In the genomic region with DNA sequence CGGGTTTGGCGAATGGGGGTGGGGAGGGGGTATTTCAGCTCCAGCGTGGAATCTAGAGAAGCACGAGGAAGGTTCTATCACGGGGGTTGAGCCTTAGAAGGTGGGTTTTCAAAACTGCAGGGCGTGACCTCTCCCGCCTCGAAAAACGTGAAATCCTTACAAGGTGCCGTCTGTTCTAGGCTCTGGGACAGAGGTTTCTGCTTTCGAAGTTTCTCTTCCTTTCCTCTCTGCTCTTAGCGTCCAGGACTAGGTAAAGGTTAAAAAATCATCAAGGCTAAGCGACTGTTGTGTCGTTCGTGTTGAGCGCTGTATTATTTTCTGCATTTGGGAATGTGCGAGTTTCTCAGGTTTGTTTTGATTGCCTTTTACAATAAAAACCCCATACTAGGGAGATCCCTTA, we compare ENCODE assay signal across 8 cellular contexts. TPM values are rescaled to one million over a fixed set of nuclear protein-coding genes. Genes with fewer than 3 reads are reported as not detected.
DNase-seq lines count a peak whose midpoint lies in the region; ATAC-seq and TF ChIP-seq lines count a peak whose summit lies in the region.

No MANE protein-coding gene starts in this region.

- H3K27me3 Mint-ChIP-seq in HFFc6 (ENCODE audit: insufficient read depth), result peaks cover 3% of the 10 kb centered on the region; the same call in 1 of the 2 replicates
- H3K27me3 Mint-ChIP-seq in effector memory CD8-positive, alpha-beta T cell, result peaks cover 5 to 10% of the 10 kb centered on the region in 2 donors
- peaks cover 17 to 36% of the 10 kb centered on the region in 2 donors for H3K27me3 Mint-ChIP-seq in natural killer cell treated with Interleukin-12 subunit alpha and Interleukin-12 subunit beta and Interleukin-15 and Interleukin-18, amount 100 ng/mL, for 72 hours

- H3K36me3 Mint-ChIP-seq in HFFc6 (ENCODE audit: low read depth), result 0 out of 2 replicates have a peak, but pooled peaks cover 5% of the 10 kb centered on the region
- no peaks in the 10 kb centered on the region for H3K36me3 Mint-ChIP-seq in effector memory CD8-positive, alpha-beta T cell (ENCODE audit: insufficient read depth)
- no peaks in the 10 kb centered on the region for H3K36me3 Mint-ChIP-seq in natural killer cell treated with Interleukin-12 subunit alpha and Interleukin-12 subunit beta and Interleukin-15 and Interleukin-18, amount 100 ng/mL, for 72 hours

- H3K4me3 ChIP-seq in AG04449 (ENCODE audit: low read depth, low read length), result peak overlapping the region; percentile 61

- H3K27ac Mint-ChIP-seq in HFFc6, result no peak overlapping the region
- H3K27ac Mint-ChIP-seq in effector memory CD8-positive, alpha-beta T cell, result no peak overlapping the region
- H3K27ac Mint-ChIP-seq in natural killer cell treated with Interleukin-12 subunit alpha and Interleukin-12 subunit beta and Interleukin-15 and Interleukin-18, amount 100 ng/mL, for 72 hours, result no peak overlapping the region

- CTCF ChIA-PET in AG04449 (lab: Yijun Ruan, JAX), result no interaction called here

- H3K4me3 Mint-ChIP-seq in HFFc6, result peak overlapping the region; percentile 76
- H3K4me3 Mint-ChIP-seq in effector memory CD8-positive, alpha-beta T cell, result peak overlapping the region; percentile 63 to 70
- H3K4me3 Mint-ChIP-seq in natural killer cell treated with Interleukin-12 subunit alpha and Interleukin-12 subunit beta and Interleukin-15 and Interleukin-18, amount 100 ng/mL, for 72 hours, result peak overlapping the region; percentile 48

- TF ChIP-seq CTCF in AG04449 (IDR thresholded peaks at IDR 0.05; ENCODE audit: insufficient read depth, low read length, missing control alignments) (no peak), HFFc6 (IDR thresholded peaks at IDR 0.05) (no peak)

- no peaks in the 10 kb centered on the region for H3K9me3 Mint-ChIP-seq in HFFc6
- H3K9me3 Mint-ChIP-seq in effector memory CD8-positive, alpha-beta T cell, result no peaks in the 10 kb centered on the region
- no peaks in the 10 kb centered on the region for H3K9me3 Mint-ChIP-seq in natural killer cell treated with Interleukin-12 subunit alpha and Interleukin-12 subunit beta and Interleukin-15 and Interleukin-18, amount 100 ng/mL, for 72 hours

- DNase-seq in AG04449 (ENCODE audit: low read depth, low spot score) (no peak), HFFc6 (no peak), left lobe of liver (ENCODE audit: low spot score) (no peak), 8988T (no peak)
- DNase-seq in effector memory CD8-positive, alpha-beta T cell, result no peak
- DNase-seq in natural killer cell treated with Interleukin-12 subunit alpha and Interleukin-12 subunit beta and Interleukin-15 and Interleukin-18, amount 100 ng/mL, for 72 hours (ENCODE audit: low spot score), result no peak

- ATAC-seq in effector memory CD8-positive, alpha-beta T cell (replicated peaks), result no peak
- ATAC-seq in natural killer cell treated with Interleukin-12 subunit alpha and Interleukin-12 subunit beta and Interleukin-15 and Interleukin-18, amount 100 ng/mL, for 72 hours, result no peak
- no peak for ATAC-seq in GM19463 (IDR thresholded peaks at IDR 0.05; ENCODE audit: unreplicated experiment)
- ATAC-seq in left lobe of liver, result no peak
- ATAC-seq in HG03135 (IDR thresholded peaks at IDR 0.05; ENCODE audit: unreplicated experiment), result no peak

- POLR2A ChIA-PET in AG04449 (lab: Yijun Ruan, JAX), result no interaction called here

- peaks cover 10% of the 10 kb centered on the region for H3K4me1 Mint-ChIP-seq in HFFc6 (ENCODE audit: low read depth)
- H3K4me1 Mint-ChIP-seq in effector memory CD8-positive, alpha-beta T cell (ENCODE audit: low read depth in 2 of 2), result peaks cover 15 to 22% of the 10 kb centered on the region in 2 donors
- H3K4me1 Mint-ChIP-seq in natural killer cell treated with Interleukin-12 subunit alpha and Interleukin-12 subunit beta and Interleukin-15 and Interleukin-18, amount 100 ng/mL, for 72 hours (ENCODE audit: low read depth in 2 of 2), result peaks cover 16 to 23% of the 10 kb centered on the region in 2 donors

RNA-seq across cellular contexts. Expression of gene FHL1, which starts 1.1 kb away (rescaled TPM):
- 100 to 1,000 TPM; 409 to 808 (median 455) TPM for total RNA-seq in HFFc6 (2021; fragmentation: NEBNext Ultra II Directional; extraction: Animal tissue kit (Norgen Biotek cat#: 25700))
- 1 to 10 TPM; 2.9 to 6.7 TPM for total RNA-seq in natural killer cell treated with Interleukin-12 subunit alpha and Interleukin-12 subunit beta and Interleukin-15 and Interleukin-18, amount 100 ng/mL, for 72 hours
- total RNA-seq in left lobe of liver, result 10.6 TPM

Comparison
In these comparisons a context has a peak if more than half of its experiments do, and no peak if none do; other contexts are left out.
1. RNA of gene FHL1, which starts 1.1 kb away (total RNA-seq): 409 to 808 TPM in HFFc6; 10.6 TPM in left lobe of liver (single experiment) and 2.9 to 6.7 TPM in natural killer cell treated with Interleukin-12 subunit alpha and Interleukin-12 subunit beta and Interleukin-15 and Interleukin-18, amount 100 ng/mL, for 72 hours; every median in the first group is over 10 times any median in the second.
2. Peak in every context shown above with its lines, with median percentiles within 50 percentile points of each other: H3K4me3 Mint-ChIP-seq.